Comparison of ENCODE assay signal across 24 cellular contexts in the genomic region with DNA sequence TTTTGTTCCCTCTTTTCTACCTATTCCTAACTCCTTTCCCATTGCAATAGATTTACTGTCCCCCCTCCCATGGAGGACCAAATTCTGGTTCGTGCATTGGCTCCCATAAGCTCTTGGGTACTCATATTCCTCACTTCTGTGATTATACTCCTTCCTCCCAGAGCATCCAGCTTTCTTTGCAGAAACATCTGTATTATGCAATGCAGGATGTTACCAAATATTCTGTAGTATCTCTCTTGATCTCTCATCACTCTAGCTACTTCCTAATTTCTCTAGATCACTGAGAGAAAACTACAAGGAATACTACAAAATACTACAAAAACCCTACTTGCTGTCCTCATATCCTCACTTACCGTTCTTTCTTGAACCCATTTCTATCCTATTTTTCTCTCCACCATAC.
DNase-seq lines count a peak whose midpoint lies in the region; ATAC-seq and TF ChIP-seq lines count a peak whose summit lies in the region.
"Had no signal": no experiment of that assay in that cellular context is flagged by ENCODE, and none has a peak within 500 bp of the region (broad histone marks: within the 10 kb centered on the region; RNA-seq: fewer than 3 reads in every experiment).

No MANE protein-coding gene starts in this region.

- intact Hi-C loops in activated T-helper 1 cell treated with anti-CD3 and anti-CD28 coated beads, Interleukin-12 subunit alpha, Interleukin-12 subunit beta, Interleukin-2, Interleukin-4 antibody, amounts not matched to agents 30 ng/mL and 10 ng/mL and 1 ng/mL, durations not matched to agents 14 hours and 24 hours and 36 hours (cut with micrococcal nuclease) = no loop called here

- ATAC-seq in HG02798 (IDR thresholded peaks at IDR 0.05; ENCODE audit: poor library complexity, unreplicated experiment) (no peak), foreskin keratinocyte (no peak)
- ATAC-seq: CD8-positive, alpha-beta T cell; GM12878; GM23338 had no signal

- H3K4me3 ChIP-seq in HL-60 (replicated peaks; ENCODE audit: insufficient read depth, low read length) (no peak overlapping the region), NB4 (ENCODE audit: low read depth, low read length) (no peak overlapping the region), fibroblast of pulmonary artery (replicated peaks; ENCODE audit: low read depth, low read length) (no peak overlapping the region)
- H3K4me3 ChIP-seq: BLaER1 treated with 17β-estradiol and CSF1 and Interleukin-3, amounts not matched to agents 10 nM and 100 nM; GM12878; GM23338; Peyer's patch had no signal

- TF ChIP-seq CTCF in HL-60 (IDR thresholded peaks at IDR 0.05; ENCODE audit: insufficient read depth, low read length) (no peak), NB4 (IDR thresholded peaks at IDR 0.05; ENCODE audit: low read depth, low read length) (no peak), fibroblast of pulmonary artery (IDR thresholded peaks at IDR 0.05; ENCODE audit: low read length, missing control alignments) (no peak), foreskin keratinocyte (conservative IDR thresholded peaks at IDR 0.05) (no peak)

- H3K27me3 ChIP-seq in HL-60 (ENCODE audit: insufficient read depth, poor library complexity, severe bottlenecking) (no peaks in the 10 kb centered on the region), foreskin keratinocyte (no peaks in the 10 kb centered on the region)
- H3K27me3 ChIP-seq: BLaER1 treated with 17β-estradiol and CSF1 and Interleukin-3, amounts not matched to agents 10 nM and 100 nM; Peyer's patch had no signal

- H3K27ac ChIP-seq in HL-60 (replicated peaks) (no peak overlapping the region), foreskin keratinocyte (no peak overlapping the region)
- H3K27ac ChIP-seq: BLaER1 treated with 17β-estradiol and CSF1 and Interleukin-3, amounts not matched to agents 10 nM and 100 nM; KMS-11; Peyer's patch had no signal

- TF ChIP-seq POLR2A in NB4 (IDR thresholded peaks at IDR 0.05; ENCODE audit: extremely low read depth, insufficient read length) = no peak

- no peak overlapping the region for H3K27ac Mint-ChIP-seq in activated T-helper 1 cell treated with anti-CD3 and anti-CD28 coated beads, Interleukin-12 subunit alpha, Interleukin-12 subunit beta, Interleukin-2, Interleukin-4 antibody, amounts not matched to agents 30 ng/mL and 10 ng/mL and 1 ng/mL, durations not matched to agents 14 hours and 24 hours and 36 hours
- H3K27ac Mint-ChIP-seq: CD8-positive, alpha-beta T cell; GM23338; H9 had no signal

- H3K36me3 Mint-ChIP-seq in activated T-helper 1 cell treated with anti-CD3 and anti-CD28 coated beads, Interleukin-12 subunit alpha, Interleukin-12 subunit beta, Interleukin-2, Interleukin-4 antibody, amounts not matched to agents 30 ng/mL and 10 ng/mL and 1 ng/mL, durations not matched to agents 14 hours and 24 hours and 36 hours (ENCODE audit: low read depth) = no peaks in the 10 kb centered on the region
- H3K36me3 Mint-ChIP-seq: CD8-positive, alpha-beta T cell had no signal

- H3K4me1 ChIP-seq in foreskin keratinocyte = no peaks in the 10 kb centered on the region
- H3K4me1 ChIP-seq: Caco-2, Peyer's patch had no signal

- no peak overlapping the region for H3K4me3 Mint-ChIP-seq in activated T-helper 1 cell treated with anti-CD3 and anti-CD28 coated beads, Interleukin-12 subunit alpha, Interleukin-12 subunit beta, Interleukin-2, Interleukin-4 antibody, amounts not matched to agents 30 ng/mL and 10 ng/mL and 1 ng/mL, durations not matched to agents 14 hours and 24 hours and 36 hours
- H3K4me3 Mint-ChIP-seq: CD8-positive, alpha-beta T cell; GM23338; H9 had no signal

- DNase-seq in AML-193 (lab: John Stamatoyannopoulos, UW) = peak; percentile 17 to 34
- peak; percentile 10 to 20 for DNase-seq in HL-60 (ENCODE audit: low read depth in 1 of 2, low spot score in 1 of 2)
- DNase-seq in NB4 (ENCODE audit: low read depth) = peak; percentile 39
- peak; percentile 43 for DNase-seq in fibroblast of pulmonary artery (ENCODE audit: low read depth)
- DNase-seq in foreskin keratinocyte = no peak
- DNase-seq in activated T-helper 1 cell treated with anti-CD3 and anti-CD28 coated beads, Interleukin-12 subunit alpha, Interleukin-12 subunit beta, Interleukin-2, Interleukin-4 antibody, amounts not matched to agents 30 ng/mL and 10 ng/mL and 1 ng/mL, durations not matched to agents 14 hours and 24 hours and 36 hours (ENCODE audit: low spot score) = no peak
- DNase-seq: Caco-2; CD8-positive, alpha-beta T cell; H9; IMR-90; NCI-H2029; NCI-H446; NCI-H526; NCI-H82; NK-92 treated with Interleukin-12 subunit alpha and Interleukin-12 subunit beta, amount 100 ng/mL, for 24 hours; OCI-M1; Peyer's patch; SHP77 treated with DMSO at 0.1 percent for 48 hours; SK-N-SH had no signal

- H3K4me1 Mint-ChIP-seq in activated T-helper 1 cell treated with anti-CD3 and anti-CD28 coated beads, Interleukin-12 subunit alpha, Interleukin-12 subunit beta, Interleukin-2, Interleukin-4 antibody, amounts not matched to agents 30 ng/mL and 10 ng/mL and 1 ng/mL, durations not matched to agents 14 hours and 24 hours and 36 hours (ENCODE audit: low read depth) = no peaks in the 10 kb centered on the region

- H3K27me3 Mint-ChIP-seq in activated T-helper 1 cell treated with anti-CD3 and anti-CD28 coated beads, Interleukin-12 subunit alpha, Interleukin-12 subunit beta, Interleukin-2, Interleukin-4 antibody, amounts not matched to agents 30 ng/mL and 10 ng/mL and 1 ng/mL, durations not matched to agents 14 hours and 24 hours and 36 hours (ENCODE audit: insufficient read depth) = no peaks in the 10 kb centered on the region

- no peaks in the 10 kb centered on the region for H3K9me3 Mint-ChIP-seq in activated T-helper 1 cell treated with anti-CD3 and anti-CD28 coated beads, Interleukin-12 subunit alpha, Interleukin-12 subunit beta, Interleukin-2, Interleukin-4 antibody, amounts not matched to agents 30 ng/mL and 10 ng/mL and 1 ng/mL, durations not matched to agents 14 hours and 24 hours and 36 hours
- H3K9me3 Mint-ChIP-seq: GM23338 had no signal

Comparison
In these comparisons a context has a peak if more than half of its experiments do, and no peak if none do; other contexts are left out.
1. DNase-seq: peak in AML-193 (2 of 2), HL-60 (2 of 2), NB4 (single experiment) and fibroblast of pulmonary artery (single experiment); none in foreskin keratinocyte (0 of 2) and activated T-helper 1 cell treated with anti-CD3 and anti-CD28 coated beads, Interleukin-12 subunit alpha, Interleukin-12 subunit beta, Interleukin-2, Interleukin-4 antibody, amounts not matched to agents 30 ng/mL and 10 ng/mL and 1 ng/mL, durations not matched to agents 14 hours and 24 hours and 36 hours (single experiment).